In the genomic region with DNA sequence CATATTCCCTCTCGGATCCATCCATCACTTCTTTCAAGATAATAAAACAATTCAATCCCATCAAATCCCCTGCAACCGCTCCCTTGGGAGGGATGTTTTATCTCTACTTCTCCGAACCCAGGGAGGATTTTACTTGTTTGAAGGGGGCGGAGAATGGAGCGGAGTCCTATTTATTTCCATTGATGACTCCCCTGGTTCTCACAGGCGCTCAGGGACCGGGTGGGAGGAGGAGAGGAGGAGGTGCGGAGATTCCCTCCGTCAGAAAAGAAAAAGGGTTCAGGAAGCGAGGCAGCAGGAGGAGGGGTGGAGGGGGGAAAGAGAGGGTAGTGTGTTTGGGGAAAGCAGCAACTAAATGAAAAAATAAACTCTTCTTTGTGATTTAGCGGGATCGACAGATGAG, we compare ENCODE assay signal across 7 cellular contexts. TPM values are rescaled to one million over a fixed set of nuclear protein-coding genes. Genes with fewer than 3 reads are reported as not detected.
DNase-seq lines count a peak whose midpoint lies in the region; ATAC-seq and TF ChIP-seq lines count a peak whose summit lies in the region.

No MANE protein-coding gene starts in this region.

- POLR2A ChIA-PET in activated B cell treated with CpG ODN at 0.5 μM for 24 hours (lab: Charles Lee): no interaction called here

- H3K9me3 ChIP-seq in H9 (ENCODE audit: control insufficient read depth, low read depth, low read length) (no peaks in the 10 kb centered on the region), iPS DF 6.9 (ENCODE audit: control insufficient read depth, insufficient read depth, low read length) (no peaks in the 10 kb centered on the region)

- H3K4me3 ChIP-seq in iPS DF 6.9 (ENCODE audit: low read length): peak overlapping the region; percentile 28; the same call in 1 of the 2 replicates

- peaks cover 12% of the 10 kb centered on the region for H3K23me2 ChIP-seq in H9 (ENCODE audit: insufficient read length, low read depth, low read length, poor library complexity, severe bottlenecking)

- CTCF ChIA-PET in activated B cell treated with CpG ODN at 0.5 μM for 24 hours (lab: Charles Lee): no interaction called here

- no peak overlapping the region for H2BK15ac ChIP-seq in H9 (ENCODE audit: low read depth, low read length)

- H3K23ac ChIP-seq in H9 (ENCODE audit: insufficient read length, low read depth, low read length): no peak overlapping the region

- H3K14ac ChIP-seq in H9 (ENCODE audit: insufficient read depth, low read length): no peak overlapping the region

- H2AFZ ChIP-seq in H9 (ENCODE audit: low read length): peak overlapping the region; percentile 49

- H3K9me3 Mint-ChIP-seq in H9 (no peaks in the 10 kb centered on the region; a peak in 1 of 5 replicates), activated B cell treated with CpG ODN at 0.5 μM for 24 hours (no peaks in the 10 kb centered on the region)

- no peak overlapping the region for H3K9ac ChIP-seq in H9 (ENCODE audit: extremely low read depth, insufficient read length, low read length)

- no peak overlapping the region for H2BK5ac ChIP-seq in H9 (ENCODE audit: insufficient read length, low read length)

- H3K18ac ChIP-seq in H9 (ENCODE audit: insufficient read length, low read depth, low read length): no peak overlapping the region

- H3T11ph ChIP-seq in H9 (ENCODE audit: low read length): no peak overlapping the region

- ATAC-seq in activated B cell treated with CpG ODN at 0.5 μM for 24 hours (ENCODE audit: low read depth): no peak

- H3K4me2 ChIP-seq in H9 (ENCODE audit: insufficient read depth, insufficient read length, low read length): peak overlapping the region; percentile 83

- H3K36me3 Mint-ChIP-seq in H9 (ENCODE audit: insufficient read depth in 1 of 3, low read depth in 3 of 3) (no peaks in the 10 kb centered on the region; a peak in 1 of 7 replicates), activated B cell treated with CpG ODN at 0.5 μM for 24 hours (ENCODE audit: low read depth) (no peaks in the 10 kb centered on the region)

- no peak for TF ChIP-seq POLR2A in erythroblast (IDR thresholded peaks at IDR 0.05; ENCODE audit: low read length)

- H4K5ac ChIP-seq in H9 (ENCODE audit: insufficient read length, low read depth, low read length): no peak overlapping the region

- H3K56ac ChIP-seq in H9 (ENCODE audit: insufficient read length, low read depth, low read length): no peak overlapping the region

- H3K36me3 ChIP-seq in iPS DF 6.9 (ENCODE audit: control insufficient read depth, insufficient read depth, low read length): no peaks in the 10 kb centered on the region

- no peak for TF ChIP-seq CTCF in H9 (conservative IDR thresholded peaks at IDR 0.05)
- no peak for TF ChIP-seq CTCF in activated B cell treated with CpG ODN at 0.5 μM for 24 hours (IDR thresholded peaks at IDR 0.05)

- peaks cover 4% of the 10 kb centered on the region; the same call in 1 of the 2 replicates for H3K27me3 ChIP-seq in H9 (ENCODE audit: insufficient read depth, low read length)
- peaks cover 5% of the 10 kb centered on the region; the same call in 1 of the 2 replicates for H3K27me3 ChIP-seq in iPS DF 6.9 (ENCODE audit: control insufficient read depth, insufficient read depth, low read length)

- H2BK20ac ChIP-seq in H9 (ENCODE audit: low read depth, low read length, poor library complexity, severe bottlenecking): no peak overlapping the region

- WGBS in H9 (ENCODE audit: extremely low coverage, insufficient read length, low lambda C conversion rate): 100% methylated on average over 1 of the region's 12 CpGs
- 100% methylated on average over 1 of the region's 12 CpGs for WGBS in iPS DF 6.9 (ENCODE audit: insufficient coverage, insufficient read length)

- H3K4me1 Mint-ChIP-seq in H9 (peaks cover 28% of the 10 kb centered on the region in 2 experiments), activated B cell treated with CpG ODN at 0.5 μM for 24 hours (peaks cover 24% of the 10 kb centered on the region)

- no peak overlapping the region for H3K27ac ChIP-seq in H9 (ENCODE audit: insufficient read length, low read depth, low read length)
- no peak overlapping the region for H3K27ac ChIP-seq in iPS DF 6.9 (ENCODE audit: low read length)
- no peak overlapping the region for H3K27ac ChIP-seq in caudate nucleus (ENCODE audit: low read depth, low read length)

- H3K4ac ChIP-seq in H9 (ENCODE audit: low read depth, low read length): no peak overlapping the region

- H4K20me1 ChIP-seq in H9 (ENCODE audit: control insufficient read depth, insufficient read depth, insufficient read length): no peaks in the 10 kb centered on the region

- no peaks in the 10 kb centered on the region for H3K79me2 ChIP-seq in H9 (ENCODE audit: insufficient read depth, low read length)

- H3K4me3 Mint-ChIP-seq in H9: peak overlapping the region; percentile 78 to 86
- peak overlapping the region; percentile 2 for H3K4me3 Mint-ChIP-seq in activated B cell treated with CpG ODN at 0.5 μM for 24 hours

- DNase-seq in H9: peak; percentile 46
- no peak for DNase-seq in activated B cell treated with CpG ODN at 0.5 μM for 24 hours
- no peak for DNase-seq in iPS DF 6.9 (ENCODE audit: low read depth, low spot score)
- peak; percentile 25 for DNase-seq in retina
- DNase-seq in Kasumi-1 (lab: John Stamatoyannopoulos, UW): no peak
- no peak for DNase-seq in caudate nucleus (lab: John Stamatoyannopoulos, UW)
- DNase-seq in erythroblast (lab: John Stamatoyannopoulos, UW): no peak

- H3K27ac Mint-ChIP-seq in H9: no peak overlapping the region; a peak in 1 of 7 replicates
- no peak overlapping the region for H3K27ac Mint-ChIP-seq in activated B cell treated with CpG ODN at 0.5 μM for 24 hours

- H2BK12ac ChIP-seq in H9 (ENCODE audit: insufficient read length, low read depth, low read length): no peak overlapping the region

- H2BK120ac ChIP-seq in H9 (ENCODE audit: low read depth, low read length, poor library complexity, severe bottlenecking): no peak overlapping the region

- H3K79me1 ChIP-seq in H9 (ENCODE audit: insufficient read depth, low read depth, low read length, poor library complexity, severe bottlenecking): no peaks in the 10 kb centered on the region

- peaks cover 7% of the 10 kb centered on the region for H3K4me1 ChIP-seq in H9 (ENCODE audit: insufficient read depth, low read length)
- H3K4me1 ChIP-seq in iPS DF 6.9 (ENCODE audit: control insufficient read depth, insufficient read depth, low read length): peaks cover 1% of the 10 kb centered on the region; the same call in 1 of the 2 replicates

- H2AK5ac ChIP-seq in H9 (ENCODE audit: insufficient read length, low read length): no peak overlapping the region

- intact Hi-C loops in activated B cell treated with CpG ODN at 0.5 μM for 24 hours (cut with micrococcal nuclease): no loop called here

- H3K27me3 Mint-ChIP-seq in H9 (ENCODE audit: low read depth) (peaks cover 68% of the 10 kb centered on the region), activated B cell treated with CpG ODN at 0.5 μM for 24 hours (peaks cover 58% of the 10 kb centered on the region)

- H4K8ac ChIP-seq in H9 (replicated peaks; ENCODE audit: insufficient read length, low read depth, low read length): no peak overlapping the region

- no peak overlapping the region for H4K91ac ChIP-seq in H9 (ENCODE audit: insufficient read length, low read depth, low read length)

RNA-seq across cellular contexts. Expression of a gene that starts 2.1 kb away (rescaled TPM):
- 0.15 and 0.17 TPM in 2 replicates for total RNA-seq in H9 (2021)
- not detected in 2 replicates for total RNA-seq in activated B cell treated with CpG ODN at 0.5 μM for 24 hours

Comparison
In these comparisons a context has a peak if more than half of its experiments do, and no peak if none do; other contexts are left out.
1. DNase-seq: peak in H9 (single experiment) and retina (single experiment); none in activated B cell treated with CpG ODN at 0.5 μM for 24 hours (single experiment), iPS DF 6.9 (single experiment), Kasumi-1 (0 of 2), caudate nucleus (0 of 61) and erythroblast (0 of 2).